In the genomic region with DNA sequence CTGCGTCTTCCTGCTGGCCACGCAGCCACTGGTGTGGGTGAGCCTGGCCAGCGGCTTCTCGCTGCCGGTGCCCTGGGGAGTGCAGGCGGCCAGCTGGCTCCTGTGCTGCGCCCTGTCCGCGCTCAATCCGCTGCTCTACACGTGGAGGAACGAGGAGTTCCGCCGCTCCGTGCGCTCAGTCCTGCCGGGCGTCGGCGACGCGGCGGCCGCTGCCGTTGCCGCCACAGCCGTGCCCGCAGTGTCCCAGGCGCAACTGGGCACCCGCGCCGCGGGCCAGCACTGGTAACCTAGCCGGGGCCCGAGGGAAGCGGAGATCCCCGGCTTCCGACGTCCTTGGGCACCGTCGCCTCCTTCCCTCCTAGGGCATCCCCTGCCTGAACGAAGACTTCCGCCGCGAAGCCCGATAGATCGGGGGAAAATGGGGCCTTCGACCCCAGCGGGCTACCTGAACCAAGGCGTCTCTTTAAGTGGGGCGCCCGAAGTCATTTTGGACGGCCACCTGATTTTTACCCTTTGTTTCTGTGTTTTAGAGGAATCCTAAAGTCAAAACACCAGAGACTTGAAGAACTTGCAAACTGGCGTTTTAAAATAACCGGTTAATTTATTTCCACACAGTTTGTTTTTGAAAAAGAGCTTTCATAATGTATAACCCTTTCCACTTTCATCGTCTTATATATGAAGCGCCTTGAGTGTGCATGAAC, we compare ENCODE assay signal across 8 cellular contexts. TPM values are rescaled to one million over a fixed set of nuclear protein-coding genes. Genes with fewer than 3 reads are reported as not detected.
DNase-seq lines count a peak whose midpoint lies in the region; ATAC-seq and TF ChIP-seq lines count a peak whose summit lies in the region.

No MANE protein-coding gene starts in this region.

- no peaks in the 10 kb centered on the region for H3K36me3 ChIP-seq in right atrium auricular region
- H3K36me3 ChIP-seq in skeletal muscle satellite cell (ENCODE audit: insufficient read depth, low read length), result no peaks in the 10 kb centered on the region

- H3K27me3 Mint-ChIP-seq in activated T-helper 2 cell treated with anti-CD3 and anti-CD28 coated beads, Interferon-gamma antibody, Interleukin-2, Interleukin-4, amounts not matched to agents 10 μg/mL and 5 μg/mL and 100 μg/mL, durations not matched to agents 14 hours and 24 hours and 36 hours (ENCODE audit: low read depth), result peaks cover 73% of the 10 kb centered on the region

- peak overlapping the region; percentile 95 for H3K4me2 ChIP-seq in skeletal muscle satellite cell (ENCODE audit: low read length)

- H3K4me1 ChIP-seq in right atrium auricular region (peaks cover 0 to 20% of the 10 kb centered on the region in 2 donors), skeletal muscle satellite cell (ENCODE audit: control insufficient read depth, insufficient read depth, low read length) (peaks cover 15% of the 10 kb centered on the region)

- peak overlapping the region; percentile 23 to 49 for H3K4me3 ChIP-seq in right atrium auricular region
- H3K4me3 ChIP-seq in skeletal muscle satellite cell (ENCODE audit: low read length), result peak overlapping the region; percentile 62

- peaks cover 8% of the 10 kb centered on the region for H3K4me1 Mint-ChIP-seq in activated T-helper 2 cell treated with anti-CD3 and anti-CD28 coated beads, Interferon-gamma antibody, Interleukin-2, Interleukin-4, amounts not matched to agents 10 μg/mL and 5 μg/mL and 100 μg/mL, durations not matched to agents 14 hours and 24 hours and 36 hours (ENCODE audit: low read depth)

- H3K36me3 Mint-ChIP-seq in activated T-helper 2 cell treated with anti-CD3 and anti-CD28 coated beads, Interferon-gamma antibody, Interleukin-2, Interleukin-4, amounts not matched to agents 10 μg/mL and 5 μg/mL and 100 μg/mL, durations not matched to agents 14 hours and 24 hours and 36 hours (ENCODE audit: low read depth), result no peaks in the 10 kb centered on the region

- in situ Hi-C loops in KBM-7 (cut with MboI; ENCODE audit: low pct_unique_long_range_greater_than_20kb, low sequenced_read_pairs), result no loop called here

- intact Hi-C loops in activated T-helper 2 cell treated with anti-CD3 and anti-CD28 coated beads, Interferon-gamma antibody, Interleukin-2, Interleukin-4, amounts not matched to agents 10 μg/mL and 5 μg/mL and 100 μg/mL, durations not matched to agents 14 hours and 24 hours and 36 hours (cut with micrococcal nuclease), result loop anchor here (5.0 kb wide), 3 partner anchors 78 to 733 kb away; no protein-coding TSS in a partner anchor

- no peak for ATAC-seq in HG03520 (IDR thresholded peaks at IDR 0.05; ENCODE audit: unreplicated experiment)

- peak; percentile 12 for DNase-seq in stimulated activated CD4-positive, alpha-beta T cell treated with anti-CD3 and anti-CD28 coated beads, Interleukin-12 subunit alpha, Interleukin-12 subunit beta, amount 100 ng/mL, for 4 hours
- DNase-seq in stimulated activated CD4-positive, alpha-beta T cell treated with anti-CD3 and anti-CD28 coated beads, Interleukin-2, amount 100 ng/mL, for 48 hours, result no peak
- DNase-seq in activated T-helper 2 cell treated with anti-CD3 and anti-CD28 coated beads, Interferon-gamma antibody, Interleukin-2, Interleukin-4, amounts not matched to agents 10 μg/mL and 5 μg/mL and 100 μg/mL, durations not matched to agents 14 hours and 24 hours and 36 hours (ENCODE audit: low spot score), result no peak
- DNase-seq in right atrium auricular region (ENCODE audit: low spot score) (no peak), NCI-H1694 treated with DMSO at 0.1 percent for 48 hours (lab: John Stamatoyannopoulos, UW) (no peak), KBM-7 (no peak)

- H3K9me3 ChIP-seq in right atrium auricular region (no peaks in the 10 kb centered on the region), skeletal muscle satellite cell (replicated peaks; ENCODE audit: low read length) (no peaks in the 10 kb centered on the region)

- no peak overlapping the region for H3K27ac Mint-ChIP-seq in activated T-helper 2 cell treated with anti-CD3 and anti-CD28 coated beads, Interferon-gamma antibody, Interleukin-2, Interleukin-4, amounts not matched to agents 10 μg/mL and 5 μg/mL and 100 μg/mL, durations not matched to agents 14 hours and 24 hours and 36 hours

- peak overlapping the region; percentile 35 for H3K4me3 Mint-ChIP-seq in activated T-helper 2 cell treated with anti-CD3 and anti-CD28 coated beads, Interferon-gamma antibody, Interleukin-2, Interleukin-4, amounts not matched to agents 10 μg/mL and 5 μg/mL and 100 μg/mL, durations not matched to agents 14 hours and 24 hours and 36 hours (ENCODE audit: low read depth)

- H3K27me3 ChIP-seq in right atrium auricular region (no peaks in the 10 kb centered on the region), skeletal muscle satellite cell (ENCODE audit: control insufficient read depth, insufficient read depth, low read length) (peaks cover 28% of the 10 kb centered on the region)

- peak overlapping the region; percentile 25 for H3K9ac ChIP-seq in skeletal muscle satellite cell (ENCODE audit: low read depth, low read length)

- H3K9me3 Mint-ChIP-seq in activated T-helper 2 cell treated with anti-CD3 and anti-CD28 coated beads, Interferon-gamma antibody, Interleukin-2, Interleukin-4, amounts not matched to agents 10 μg/mL and 5 μg/mL and 100 μg/mL, durations not matched to agents 14 hours and 24 hours and 36 hours, result no peaks in the 10 kb centered on the region

- no peak overlapping the region for H3K27ac ChIP-seq in right atrium auricular region

- no peak for TF ChIP-seq CTCF in right atrium auricular region (IDR thresholded peaks at IDR 0.05)

RNA-seq across cellular contexts. Expression of a gene that starts 2.0 kb away (rescaled TPM):
- 0.05 TPM in 1 of 2 replicates, not detected in the other for total RNA-seq in activated T-helper 2 cell treated with anti-CD3 and anti-CD28 coated beads, Interferon-gamma antibody, Interleukin-2, Interleukin-4, amounts not matched to agents 10 μg/mL and 5 μg/mL and 100 μg/mL, durations not matched to agents 14 hours and 24 hours and 36 hours
- total RNA-seq in right atrium auricular region, result under 1 TPM in 1 of 2 donors, not detected in 1; 0.63 TPM
- under 0.01 TPM in 1 of 2 replicates, not detected in the other for total RNA-seq in skeletal muscle satellite cell (2012; rRNA removed)
